ENCODE assay signal across 10 cellular contexts in the genomic region with DNA sequence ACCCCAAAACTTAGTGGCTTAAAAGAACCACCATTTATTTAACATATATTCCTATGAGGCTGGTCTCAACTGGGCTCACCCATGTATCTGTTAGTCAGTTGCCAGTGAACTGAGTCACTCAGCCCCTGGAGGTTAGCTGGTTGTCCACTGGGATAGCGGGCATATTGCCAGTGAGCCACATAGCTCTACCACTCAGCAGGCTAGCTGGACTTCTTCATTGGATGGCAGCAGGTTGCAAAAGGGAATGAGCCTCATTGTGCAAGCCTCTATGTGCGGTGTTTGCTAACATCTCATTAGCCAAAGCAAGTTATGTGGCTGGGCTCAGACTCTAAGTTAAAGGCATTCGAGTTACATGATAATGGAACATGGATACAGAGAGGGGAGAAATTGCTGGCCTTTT. TPM values are rescaled to one million over a fixed set of nuclear protein-coding genes. Genes with fewer than 3 reads are reported as not detected.
DNase-seq lines count a peak whose midpoint lies in the region; ATAC-seq and TF ChIP-seq lines count a peak whose summit lies in the region.
"Had no signal": no experiment of that assay in that cellular context is flagged by ENCODE, and none has a peak within 500 bp of the region (broad histone marks: within the 10 kb centered on the region; RNA-seq: fewer than 3 reads in every experiment).

No MANE protein-coding gene starts in this region.

- DNase-seq in GM03348 (ENCODE audit: low spot score) = peak; percentile 41
- DNase-seq in NCI-H226 = peak; percentile 97
- no peak for DNase-seq in esophagus muscularis mucosa (ENCODE audit: extremely low spot score)
- peak; percentile 81 for DNase-seq in sigmoid colon
- DNase-seq in activated CD4-positive, alpha-beta T cell treated with anti-CD3 and anti-CD28 coated beads for 36 hours = no peak
- no peak for DNase-seq in NCI-H2227 (lab: John Stamatoyannopoulos, UW; ENCODE audit: unreplicated experiment)
- DNase-seq in NCI-H2029 (lab: John Stamatoyannopoulos, UW) = no peak
- no peak for DNase-seq in GOT3 (lab: John Stamatoyannopoulos, UW)
- DNase-seq: activated CD4-positive, alpha-beta T cell treated with anti-CD3 and anti-CD28 coated beads for 1 hour; OCI-M1 had no signal

- peaks cover 4% of the 10 kb centered on the region for H3K4me1 Mint-ChIP-seq in activated CD4-positive, alpha-beta T cell treated with anti-CD3 and anti-CD28 coated beads for 36 hours

- H3K27me3 ChIP-seq in esophagus muscularis mucosa (no peaks in the 10 kb centered on the region), sigmoid colon (no peaks in the 10 kb centered on the region)

- intact Hi-C loops in esophagus muscularis mucosa (cut with DNase I) = no loop called here
- intact Hi-C loops in sigmoid colon (cut with DNase I) = no loop called here
- intact Hi-C loops in activated CD4-positive, alpha-beta T cell treated with anti-CD3 and anti-CD28 coated beads for 36 hours (cut with DNase I, micrococcal nuclease) = no loop called here

- CTCF ChIA-PET in activated CD4-positive, alpha-beta T cell treated with anti-CD3 and anti-CD28 coated beads for 36 hours (lab: Charles Lee) = interaction anchor here (0.9 to 1.2 kb wide), 2 partner anchors 12 to 17 kb away, joined by 3 read pairs; no protein-coding TSS in a partner anchor

- H3K27ac ChIP-seq in esophagus muscularis mucosa (replicated peaks in 1 of 4) = peak overlapping the region; percentile 62 to 79 (median 77)
- H3K27ac ChIP-seq in sigmoid colon = peak overlapping the region; percentile 28 to 76 (median 62)

- no peaks in the 10 kb centered on the region for H3K9me3 ChIP-seq in esophagus muscularis mucosa
- H3K9me3 ChIP-seq in sigmoid colon = no peaks in the 10 kb centered on the region

- H3K27me3 Mint-ChIP-seq in activated CD4-positive, alpha-beta T cell treated with anti-CD3 and anti-CD28 coated beads for 36 hours = no peaks in the 10 kb centered on the region

- H3K27ac Mint-ChIP-seq in activated CD4-positive, alpha-beta T cell treated with anti-CD3 and anti-CD28 coated beads for 36 hours = no peak overlapping the region

- no peaks in the 10 kb centered on the region for H3K9me3 Mint-ChIP-seq in activated CD4-positive, alpha-beta T cell treated with anti-CD3 and anti-CD28 coated beads for 36 hours (ENCODE audit: low read depth)

- no peak for TF ChIP-seq EP300 in esophagus muscularis mucosa (IDR thresholded peaks at IDR 0.05)
- no peak for TF ChIP-seq EP300 in sigmoid colon (IDR thresholded peaks at IDR 0.05)

- WGBS in esophagus muscularis mucosa = 86% methylated on average over 3 of the region's 3 CpGs
- 95 to 98% methylated on average over 3 of the region's 3 CpGs for WGBS in sigmoid colon, 2 donors

- peaks cover 2% of the 10 kb centered on the region for H3K36me3 Mint-ChIP-seq in activated CD4-positive, alpha-beta T cell treated with anti-CD3 and anti-CD28 coated beads for 36 hours (ENCODE audit: low read depth)

- TF ChIP-seq POLR2A in esophagus muscularis mucosa (IDR thresholded peaks at IDR 0.05; ENCODE audit: low read depth) (no peak), sigmoid colon (IDR thresholded peaks at IDR 0.05) (no peak)

- H3K36me3 ChIP-seq in esophagus muscularis mucosa (no peaks in the 10 kb centered on the region), sigmoid colon (no peaks in the 10 kb centered on the region)

- no peak overlapping the region for H3K4me3 Mint-ChIP-seq in activated CD4-positive, alpha-beta T cell treated with anti-CD3 and anti-CD28 coated beads for 36 hours

- H3K4me3 ChIP-seq in esophagus muscularis mucosa = no peak overlapping the region
- H3K4me3 ChIP-seq in sigmoid colon = no peak overlapping the region

- no peak for ATAC-seq in activated CD4-positive, alpha-beta T cell treated with anti-CD3 and anti-CD28 coated beads for 36 hours

- POLR2A ChIA-PET in activated CD4-positive, alpha-beta T cell treated with anti-CD3 and anti-CD28 coated beads for 36 hours (lab: Charles Lee) = interaction anchor here (0.7 kb wide), 1 partner anchor 27 kb away, joined by 3 read pairs; no protein-coding TSS in a partner anchor

- H3K4me1 ChIP-seq in esophagus muscularis mucosa = peaks cover 8 to 81% (median 72%) of the 10 kb centered on the region in 4 donors
- H3K4me1 ChIP-seq in sigmoid colon = peaks cover 0 to 47% (median 33%) of the 10 kb centered on the region in 4 donors

- no peak for TF ChIP-seq CTCF in esophagus muscularis mucosa (IDR thresholded peaks at IDR 0.05)
- no peak for TF ChIP-seq CTCF in sigmoid colon (IDR thresholded peaks at IDR 0.05)

RNA-seq across cellular contexts. Expression of a gene that starts 8.5 kb away (rescaled TPM):
- total RNA-seq in esophagus muscularis mucosa = 10 to 100 TPM; 38.5 to 65.2 (median 41.6) TPM
- 10 to 100 TPM; 23.5 to 35.5 (median 30.1) TPM for total RNA-seq in sigmoid colon
- polyA plus RNA-seq in sigmoid colon = 10 to 100 TPM in 1 of 3 donors, 1 to 10 TPM in 2; 6.6 to 13.5 (median 7.2) TPM
- total RNA-seq in activated CD4-positive, alpha-beta T cell treated with anti-CD3 and anti-CD28 coated beads for 36 hours = 1 to 10 TPM; 3.8 to 4.4 TPM

RNA-seq across cellular contexts. Expression of a gene that starts 8.7 kb away (rescaled TPM):
- total RNA-seq in esophagus muscularis mucosa = 10 to 100 TPM; 19.3 to 27.0 (median 22.0) TPM
- 10 to 100 TPM; 15.5 to 24.7 (median 22.1) TPM for total RNA-seq in sigmoid colon
- polyA plus RNA-seq in sigmoid colon = 10 to 100 TPM; 10.9 to 13.4 (median 13.2) TPM
- 10 to 100 TPM; 22.3 to 23.2 TPM for total RNA-seq in activated CD4-positive, alpha-beta T cell treated with anti-CD3 and anti-CD28 coated beads for 36 hours

Comparison
In these comparisons a context has a peak if more than half of its experiments do, and no peak if none do; other contexts are left out.
1. DNase-seq: peak in GM03348 (single experiment), NCI-H226 (single experiment) and sigmoid colon (single experiment); none in esophagus muscularis mucosa (single experiment), activated CD4-positive, alpha-beta T cell treated with anti-CD3 and anti-CD28 coated beads for 36 hours (single experiment), NCI-H2227 (single experiment), NCI-H2029 (single experiment) and GOT3 (single experiment).
2. RNA of a gene that starts 8.5 kb away (total RNA-seq): 38.5 to 65.2 TPM in esophagus muscularis mucosa and 23.5 to 35.5 TPM in sigmoid colon; 3.8 to 4.4 TPM in activated CD4-positive, alpha-beta T cell treated with anti-CD3 and anti-CD28 coated beads for 36 hours; every median in the first group is over 4 times any median in the second.